ENCODE assay signal across 9 cellular contexts in genomic region chr11:27158763-27159679, GRCh38.
DNase-seq lines count a peak whose midpoint lies in the region; ATAC-seq and TF ChIP-seq lines count a peak whose summit lies in the region.
"Had no signal": no experiment of that assay in that cellular context is flagged by ENCODE, and none has a peak within 500 bp of the region (broad histone marks: within the 10 kb centered on the region; RNA-seq: fewer than 3 reads in every experiment).

No MANE protein-coding gene starts in this region.

- peak; percentile 24 for TF ChIP-seq CTCF in CD14-positive monocyte (IDR thresholded peaks at IDR 0.05)
- TF ChIP-seq CTCF in suprapubic skin (IDR thresholded peaks at IDR 0.05) = peak; percentile 73 to 86

- no peaks in the 10 kb centered on the region for H3K9me3 Mint-ChIP-seq in CD14-positive monocyte
- H3K9me3 Mint-ChIP-seq: T-helper 1 cell treated with Interleukin-12 subunit alpha and Interleukin-12 subunit beta and Interleukin-4 antibody, amounts not matched to agents 30 μg/mL and 1 μg/mL, for 36 hours had no signal

- WGBS in suprapubic skin = 19% methylated on average over 8 of the region's 8 CpGs

- TF ChIP-seq EP300 in suprapubic skin (IDR thresholded peaks at IDR 0.05) = no peak

- H3K4me3 Mint-ChIP-seq in CD14-positive monocyte = no peak overlapping the region
- H3K4me3 Mint-ChIP-seq: T-helper 1 cell treated with Interleukin-12 subunit alpha and Interleukin-12 subunit beta and Interleukin-4 antibody, amounts not matched to agents 30 μg/mL and 1 μg/mL, for 36 hours had no signal

- no peak for DNase-seq in CD14-positive monocyte (ENCODE audit: low spot score)
- DNase-seq in NCI-H748 treated with DMSO at 0.1 percent for 48 hours (lab: John Stamatoyannopoulos, UW) = peak; percentile 30
- DNase-seq in brain pericyte (ENCODE audit: low read depth, low spot score) = peak; percentile 15
- peak; percentile 84 for DNase-seq in inferior parietal cortex (ENCODE audit: extremely low spot score)
- no peak for DNase-seq in suprapubic skin (ENCODE audit: low spot score in 2 of 2)
- DNase-seq in activated effector memory CD4-positive, alpha-beta T cell treated with anti-CD3 and anti-CD28 coated beads, Interleukin-2, amount 50 U/mL, for 16 hours = no peak

- H3K9me3 ChIP-seq in suprapubic skin = no peaks in the 10 kb centered on the region

- H3K27ac Mint-ChIP-seq in CD14-positive monocyte = no peak overlapping the region
- H3K27ac Mint-ChIP-seq: T-helper 1 cell treated with Interleukin-12 subunit alpha and Interleukin-12 subunit beta and Interleukin-4 antibody, amounts not matched to agents 30 μg/mL and 1 μg/mL, for 36 hours had no signal

- ATAC-seq in GM18867 (IDR thresholded peaks at IDR 0.05; ENCODE audit: unreplicated experiment) = peak; percentile 94
- peak; percentile 83 for ATAC-seq in HG03565 (IDR thresholded peaks at IDR 0.05; ENCODE audit: unreplicated experiment)

- peaks cover 0 to 4% (median 0%) of the 10 kb centered on the region in 3 donors for H3K27me3 Mint-ChIP-seq in CD14-positive monocyte (ENCODE audit: low read depth in 3 of 3)

- H3K4me1 ChIP-seq in suprapubic skin = peaks cover 5% of the 10 kb centered on the region

- H3K36me3 Mint-ChIP-seq in CD14-positive monocyte = no peaks in the 10 kb centered on the region

- intact Hi-C loops in CD14-positive monocyte (cut with micrococcal nuclease) = no loop called here

- H3K4me3 ChIP-seq in suprapubic skin = no peak overlapping the region

- H3K27ac ChIP-seq in suprapubic skin = no peak overlapping the region

- no peak for TF ChIP-seq POLR2A in suprapubic skin (IDR thresholded peaks at IDR 0.05)

- no peaks in the 10 kb centered on the region for H3K36me3 ChIP-seq in suprapubic skin

- H3K27me3 ChIP-seq in suprapubic skin = no peaks in the 10 kb centered on the region

- no peaks in the 10 kb centered on the region for H3K4me1 Mint-ChIP-seq in CD14-positive monocyte

Comparison
In these comparisons a context has a peak if more than half of its experiments do, and no peak if none do; other contexts are left out.
1. DNase-seq: peak in NCI-H748 treated with DMSO at 0.1 percent for 48 hours (single experiment), brain pericyte (single experiment) and inferior parietal cortex (single experiment); none in CD14-positive monocyte (single experiment), suprapubic skin (0 of 2) and activated effector memory CD4-positive, alpha-beta T cell treated with anti-CD3 and anti-CD28 coated beads, Interleukin-2, amount 50 U/mL, for 16 hours (single experiment).